8 cellular contexts compared by ENCODE assay signal in genomic region chr5:173056783-173057061, GRCh38. TPM values are rescaled to one million over a fixed set of nuclear protein-coding genes. Genes with fewer than 3 reads are reported as not detected.
DNase-seq lines count a peak whose midpoint lies in the region; ATAC-seq lines count a peak whose summit lies in the region.

No MANE protein-coding gene starts in this region.

- DNase-seq in NCI-H1436 (lab: John Stamatoyannopoulos, UW), result peak; percentile 51
- no peak for DNase-seq in NCI-H1436 treated with DMSO at 0.1 percent for 48 hours (lab: John Stamatoyannopoulos, UW)
- peak; percentile 84 for DNase-seq in stimulated activated CD4-positive, alpha-beta T cell treated with anti-CD3 and anti-CD28 coated beads, Interleukin-4, amount 100 ng/mL, for 1 hour
- DNase-seq in ureter (ENCODE audit: low spot score), result no peak

- peak overlapping the region; percentile 93 for H3K4me3 Mint-ChIP-seq in activated naive CD4-positive, alpha-beta T cell treated with anti-CD3 and anti-CD28 coated beads, Interleukin-2, amount 50 U/mL, for 24 hours

- peaks cover 61% of the 10 kb centered on the region for H3K4me1 Mint-ChIP-seq in activated naive CD4-positive, alpha-beta T cell treated with anti-CD3 and anti-CD28 coated beads, Interleukin-2, amount 50 U/mL, for 24 hours

- H3K36me3 Mint-ChIP-seq in activated naive CD4-positive, alpha-beta T cell treated with anti-CD3 and anti-CD28 coated beads, Interleukin-2, amount 50 U/mL, for 24 hours, result peaks cover 2% of the 10 kb centered on the region

- peak overlapping the region; percentile 65 for H3K27ac ChIP-seq in KOPT-K1 (ENCODE audit: low read depth, low read length, poor library complexity, severe bottlenecking)

- peak; percentile 28 for ATAC-seq in GM21717 (IDR thresholded peaks at IDR 0.05; ENCODE audit: unreplicated experiment)

- no peaks in the 10 kb centered on the region for H3K9me3 Mint-ChIP-seq in activated naive CD4-positive, alpha-beta T cell treated with anti-CD3 and anti-CD28 coated beads, Interleukin-2, amount 50 U/mL, for 24 hours

- H3K4me3 ChIP-seq in iPS-11a (ENCODE audit: low read depth, low read length), result peak overlapping the region; percentile 70

- no peaks in the 10 kb centered on the region for H3K36me3 ChIP-seq in KOPT-K1 (ENCODE audit: insufficient read depth, low read length)

- no peaks in the 10 kb centered on the region for H3K9me3 ChIP-seq in KOPT-K1 (ENCODE audit: insufficient read depth, low read length, poor library complexity, severe bottlenecking)

- peak overlapping the region; percentile 96 for H3K27ac Mint-ChIP-seq in activated naive CD4-positive, alpha-beta T cell treated with anti-CD3 and anti-CD28 coated beads, Interleukin-2, amount 50 U/mL, for 24 hours

- no peaks in the 10 kb centered on the region for H3K27me3 Mint-ChIP-seq in activated naive CD4-positive, alpha-beta T cell treated with anti-CD3 and anti-CD28 coated beads, Interleukin-2, amount 50 U/mL, for 24 hours

RNA-seq across cellular contexts. Expression of gene CREBRF, which starts 0.6 kb away (rescaled TPM):
- 36.5 TPM for total RNA-seq in ureter

Comparison
In these comparisons a context has a peak if more than half of its experiments do, and no peak if none do; other contexts are left out.
1. DNase-seq: peak in NCI-H1436 (single experiment) and stimulated activated CD4-positive, alpha-beta T cell treated with anti-CD3 and anti-CD28 coated beads, Interleukin-4, amount 100 ng/mL, for 1 hour (single experiment); none in NCI-H1436 treated with DMSO at 0.1 percent for 48 hours (single experiment) and ureter (single experiment).